1 cellular context compared by ENCODE assay signal in genomic region chr10:7159517-7159916, GRCh38.
TF ChIP-seq lines count a peak whose summit lies in the region.

No MANE protein-coding gene starts in this region.

TF ChIP-seq in GM12878, 131 proteins besides CTCF, POLR2A, EP300 and RAD21 (continued from another document):
- TF ChIP-seq JUND (IDR thresholded peaks at IDR 0.05; ENCODE audit: low read depth, low read length): no peak
- no peak for TF ChIP-seq EZH2 (IDR thresholded peaks at IDR 0.05; ENCODE audit: borderline replicate concordance, control insufficient read depth, low read depth, low read length)
- TF ChIP-seq LARP7 (IDR thresholded peaks at IDR 0.05): no peak
- no peak for TF ChIP-seq RELB (IDR thresholded peaks at IDR 0.05; ENCODE audit: low read depth)
